11 cellular contexts compared by ENCODE assay signal in the genomic region with DNA sequence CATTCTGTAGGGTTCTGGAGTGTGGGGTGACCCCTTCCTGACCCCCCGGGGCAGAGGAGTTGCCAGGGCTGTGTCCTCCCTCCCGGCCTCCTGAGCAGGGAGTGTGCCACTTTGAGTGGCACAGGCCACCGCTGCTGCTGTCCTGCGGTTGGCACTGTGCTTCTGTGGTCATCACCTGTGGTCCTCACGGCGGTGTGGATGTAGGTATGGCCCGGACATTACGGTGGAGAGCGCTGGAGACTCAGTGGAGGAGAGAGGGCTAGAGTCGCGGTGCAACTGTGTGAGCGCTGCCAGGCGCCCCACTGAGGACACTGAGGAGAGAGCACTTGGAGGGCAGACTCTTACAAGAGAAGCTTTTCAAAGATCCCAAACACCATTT.
DNase-seq lines count a peak whose midpoint lies in the region; ATAC-seq and TF ChIP-seq lines count a peak whose summit lies in the region.
"Had no signal": no experiment of that assay in that cellular context is flagged by ENCODE, and none has a peak within 500 bp of the region (broad histone marks: within the 10 kb centered on the region; RNA-seq: fewer than 3 reads in every experiment).

No MANE protein-coding gene starts in this region.

- CTCF ChIA-PET in activated naive CD4-positive, alpha-beta T cell treated with anti-CD3 and anti-CD28 coated beads, Interleukin-2, amount 10 ng/mL, durations not matched to agents 7 days and 5 days (lab: Charles Lee), result interaction anchor here (1.0 to 1.6 kb wide), 4 partner anchors 34 to 167 kb away, joined by 3 to 6 read pairs (median 6); no protein-coding TSS in a partner anchor

- no peak for ATAC-seq in HG03460 (IDR thresholded peaks at IDR 0.05; ENCODE audit: unreplicated experiment)
- ATAC-seq: activated T-cell treated with anti-CD3 and anti-CD28 coated beads, Interleukin-2, amount 50 U/mL, for 4 hours had no signal

- TF ChIP-seq CTCF in tibial artery (IDR thresholded peaks at IDR 0.05), result no peak

- H3K36me3 ChIP-seq in muscle layer of duodenum (ENCODE audit: control insufficient read depth in 1 of 2, insufficient read depth in 2 of 2, low read length in 2 of 2) (peaks cover 15 to 21% of the 10 kb centered on the region in 2 donors), tibial artery (peaks cover 9 to 60% (median 35%) of the 10 kb centered on the region in 3 donors)

- no peaks in the 10 kb centered on the region for H3K9me3 Mint-ChIP-seq in activated naive CD4-positive, alpha-beta T cell treated with anti-CD3 and anti-CD28 coated beads, Interleukin-2, amount 10 ng/mL, durations not matched to agents 7 days and 5 days
- H3K9me3 Mint-ChIP-seq: activated T-cell treated with anti-CD3 and anti-CD28 coated beads, Interleukin-2, amount 50 U/mL, for 4 hours; stimulated activated naive CD8-positive, alpha-beta T cell treated with anti-CD3 and anti-CD28 coated beads, Interleukin-15, Interleukin-2, amounts not matched to agents 100 ng/mL and 50 ng/mL, for 24 hours; T-helper 2 cell treated with Interferon-gamma antibody and Interleukin-4, amounts not matched to agents 5 μg/mL and 100 μg/mL, for 36 hours had no signal

- H3K4me1 ChIP-seq in muscle layer of duodenum (ENCODE audit: control insufficient read depth in 1 of 2, insufficient read depth in 2 of 2, low read length in 2 of 2), result peaks cover 10 to 17% of the 10 kb centered on the region in 2 donors
- H3K4me1 ChIP-seq in tibial artery, result peaks cover 0 to 26% (median 20%) of the 10 kb centered on the region in 4 donors

- peaks cover 88% of the 10 kb centered on the region for H3K4me1 Mint-ChIP-seq in activated naive CD4-positive, alpha-beta T cell treated with anti-CD3 and anti-CD28 coated beads, Interleukin-2, amount 10 ng/mL, durations not matched to agents 7 days and 5 days

- H3K9me3 ChIP-seq in muscle layer of duodenum (ENCODE audit: control insufficient read depth in 1 of 2, low read length in 2 of 2), result no peaks in the 10 kb centered on the region
- no peaks in the 10 kb centered on the region for H3K9me3 ChIP-seq in tibial artery

- no peak for DNase-seq in activated naive CD4-positive, alpha-beta T cell treated with anti-CD3 and anti-CD28 coated beads, Interleukin-2, amount 10 ng/mL, durations not matched to agents 7 days and 5 days
- no peak for DNase-seq in activated naive CD4-positive, alpha-beta T cell treated with Interleukin-2 at 50 U/mL for 16 hours
- DNase-seq in tibial artery, result no peak
- no peak for DNase-seq in pons (ENCODE audit: low spot score)
- no peak for DNase-seq in NCI-H774 (lab: John Stamatoyannopoulos, UW)
- DNase-seq: activated T-cell treated with anti-CD3 and anti-CD28 coated beads, Interleukin-2, amount 50 U/mL, for 4 hours had no signal

- H3K27ac Mint-ChIP-seq in activated naive CD4-positive, alpha-beta T cell treated with anti-CD3 and anti-CD28 coated beads, Interleukin-2, amount 10 ng/mL, durations not matched to agents 7 days and 5 days, result peak overlapping the region; percentile 79

- H3K27ac ChIP-seq in cingulate gyrus (ENCODE audit: low read depth, low read length), result peak overlapping the region; percentile 81
- H3K27ac ChIP-seq in muscle layer of duodenum (ENCODE audit: low read length), result peak overlapping the region; percentile 93
- peak overlapping the region; percentile 39 to 61 for H3K27ac ChIP-seq in tibial artery

- H3K4me3 Mint-ChIP-seq in activated naive CD4-positive, alpha-beta T cell treated with anti-CD3 and anti-CD28 coated beads, Interleukin-2, amount 10 ng/mL, durations not matched to agents 7 days and 5 days, result peak overlapping the region; percentile 81
- H3K4me3 Mint-ChIP-seq: activated T-cell treated with anti-CD3 and anti-CD28 coated beads, Interleukin-2, amount 50 U/mL, for 4 hours; stimulated activated naive CD8-positive, alpha-beta T cell treated with anti-CD3 and anti-CD28 coated beads, Interleukin-15, Interleukin-2, amounts not matched to agents 100 ng/mL and 50 ng/mL, for 24 hours; T-helper 2 cell treated with Interferon-gamma antibody and Interleukin-4, amounts not matched to agents 5 μg/mL and 100 μg/mL, for 36 hours had no signal

- intact Hi-C loops in tibial artery (cut with DNase I; ENCODE audit: low total_unique reads), result no loop called here

- peaks cover 68% of the 10 kb centered on the region for H3K36me3 Mint-ChIP-seq in activated naive CD4-positive, alpha-beta T cell treated with anti-CD3 and anti-CD28 coated beads, Interleukin-2, amount 10 ng/mL, durations not matched to agents 7 days and 5 days

- no peak overlapping the region for H3K4me3 ChIP-seq in muscle layer of duodenum (ENCODE audit: low read depth in 1 of 2, low read length in 2 of 2)
- no peak overlapping the region for H3K4me3 ChIP-seq in tibial artery

- H3K27me3 ChIP-seq in muscle layer of duodenum (ENCODE audit: low read depth, low read length) (no peaks in the 10 kb centered on the region), tibial artery (no peaks in the 10 kb centered on the region)

- no peaks in the 10 kb centered on the region for H3K27me3 Mint-ChIP-seq in activated naive CD4-positive, alpha-beta T cell treated with anti-CD3 and anti-CD28 coated beads, Interleukin-2, amount 10 ng/mL, durations not matched to agents 7 days and 5 days
- H3K27me3 Mint-ChIP-seq: stimulated activated naive CD8-positive, alpha-beta T cell treated with anti-CD3 and anti-CD28 coated beads, Interleukin-15, Interleukin-2, amounts not matched to agents 100 ng/mL and 50 ng/mL, for 24 hours had no signal
